ENCODE assay signal across 8 cellular contexts in the genomic region with DNA sequence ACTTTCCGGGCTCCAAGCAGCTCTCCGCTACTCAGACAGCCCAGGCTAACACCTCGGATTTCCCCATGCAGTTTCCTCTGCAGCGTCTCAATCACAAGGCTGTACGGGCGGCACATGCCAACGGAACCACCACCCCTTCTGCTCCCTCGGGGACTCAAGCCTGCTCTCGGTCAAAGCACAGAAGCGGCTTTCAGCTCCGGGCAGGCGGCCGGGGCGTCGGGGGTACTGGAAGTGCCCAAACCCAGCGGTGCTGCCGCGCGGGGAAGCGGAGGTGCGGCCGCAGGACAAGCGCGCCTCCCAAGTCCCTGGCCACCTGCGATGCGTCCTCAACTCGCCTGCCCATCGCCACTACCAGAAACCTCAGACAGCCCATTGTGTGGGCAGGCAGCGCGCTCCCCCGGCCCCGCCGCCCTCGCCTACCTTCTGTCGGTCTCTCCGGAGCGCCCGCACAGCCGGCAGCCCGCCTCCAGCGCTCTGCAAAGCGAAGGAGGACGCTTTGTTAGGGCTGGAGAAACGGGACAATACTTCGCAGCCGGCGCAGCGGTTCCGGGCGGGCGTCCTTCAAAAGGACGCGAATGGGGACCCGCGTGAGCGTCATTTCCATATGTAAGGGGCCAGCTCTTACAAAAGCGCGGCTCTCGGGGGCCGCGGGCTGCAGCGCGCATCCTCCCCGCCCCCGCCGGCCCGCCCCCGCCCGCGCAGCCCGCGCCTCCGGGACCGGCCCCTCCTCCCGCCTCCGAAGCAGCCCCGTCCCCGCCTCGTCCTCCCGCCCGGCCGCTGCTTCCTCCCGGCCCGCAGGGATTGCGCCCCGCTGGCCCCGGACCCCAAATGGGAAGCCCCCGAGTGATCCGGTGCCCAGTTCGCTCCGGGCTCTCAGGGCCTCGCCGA. TPM values are rescaled to one million over a fixed set of nuclear protein-coding genes. Genes with fewer than 3 reads are reported as not detected.
DNase-seq lines count a peak whose midpoint lies in the region; ATAC-seq and TF ChIP-seq lines count a peak whose summit lies in the region.

No MANE protein-coding gene starts in this region.

- H3K9me3 ChIP-seq in CD8-positive, alpha-beta T cell (ENCODE audit: low read length): no peaks in the 10 kb centered on the region
- H3K9me3 ChIP-seq in RWPE2 (ENCODE audit: severe bottlenecking): no peaks in the 10 kb centered on the region

- peaks cover 70% of the 10 kb centered on the region for H3K4me1 Mint-ChIP-seq in CD8-positive, alpha-beta T cell (ENCODE audit: low read depth)
- H3K4me1 Mint-ChIP-seq in glutamatergic neuron (ENCODE audit: low read depth, unreplicated experiment): peaks cover 35% of the 10 kb centered on the region
- H3K4me1 Mint-ChIP-seq in osteocyte (ENCODE audit: unreplicated experiment): peaks cover 28% of the 10 kb centered on the region
- peaks cover 31% of the 10 kb centered on the region for H3K4me1 Mint-ChIP-seq in type B pancreatic cell (ENCODE audit: unreplicated experiment)

- TF ChIP-seq CTCF in CD8-positive, alpha-beta T cell (IDR thresholded peaks at IDR 0.05): no peak
- TF ChIP-seq CTCF in RWPE2 (IDR thresholded peaks at IDR 0.05; ENCODE audit: poor library complexity, severe bottlenecking): no peak
- TF ChIP-seq CTCF in glutamatergic neuron (IDR thresholded peaks at IDR 0.05; ENCODE audit: partially characterized antibody, unreplicated experiment): no peak
- TF ChIP-seq CTCF in osteocyte (IDR thresholded peaks at IDR 0.05): no peak
- no peak for TF ChIP-seq CTCF in type B pancreatic cell (conservative IDR thresholded peaks at IDR 0.05)

- POLR2A ChIA-PET in CD8-positive, alpha-beta T cell (lab: Charles Lee): interaction anchor here (0.8 to 3.7 kb wide), 14 partner anchors 9 to 978 kb away, joined by 3 to 40 read pairs (median 6); no protein-coding TSS in a partner anchor

- peak; percentile 58 for ATAC-seq in CD8-positive, alpha-beta T cell
- ATAC-seq in GM19467 (IDR thresholded peaks at IDR 0.05; ENCODE audit: unreplicated experiment): peak; percentile 27
- peak; percentile 53 for ATAC-seq in RWPE2 (ENCODE audit: low read depth)

- intact Hi-C loops in CD8-positive, alpha-beta T cell (cut with DNase I, micrococcal nuclease): loop anchor here (1.0 to 10.0 kb wide), 10 partner anchors 8 to 1035 kb away; partner anchors contain the start of genes DMAC2L (in 1 of the 2), GNG2 (in 1 of the 2), L2HGDH (in 1 of the 2) and SOS2 (in 1 of the 2)

- peak; percentile 36 to 76 (median 62) for DNase-seq in CD8-positive, alpha-beta T cell
- DNase-seq in HK-2 (ENCODE audit: unreplicated experiment) (peak; percentile 56), RWPE2 (ENCODE audit: low spot score) (peak; percentile 66), glutamatergic neuron (peak; percentile 72), osteocyte (ENCODE audit: extremely low spot score, unreplicated experiment) (peak; percentile 86), type B pancreatic cell (ENCODE audit: extremely low spot score, unreplicated experiment) (peak; percentile 73)
- peak; percentile 67 for DNase-seq in activated naive CD4-positive, alpha-beta T cell treated with Interleukin-2 at 50 U/mL for 16 hours

- H3K27ac Mint-ChIP-seq in CD8-positive, alpha-beta T cell: peak overlapping the region; percentile 94
- peak overlapping the region; percentile 98 for H3K27ac Mint-ChIP-seq in glutamatergic neuron (ENCODE audit: unreplicated experiment)
- H3K27ac Mint-ChIP-seq in osteocyte (ENCODE audit: unreplicated experiment): peak overlapping the region; percentile 86
- peak overlapping the region; percentile 26 for H3K27ac Mint-ChIP-seq in type B pancreatic cell

- H3K27ac ChIP-seq in CD8-positive, alpha-beta T cell (ENCODE audit: low read depth, low read length): peak overlapping the region; percentile 67
- peak overlapping the region; percentile 49 for H3K27ac ChIP-seq in RWPE2 (ENCODE audit: poor library complexity, severe bottlenecking)

- H3K4me3 Mint-ChIP-seq in CD8-positive, alpha-beta T cell: peak overlapping the region; percentile 92
- peak overlapping the region; percentile 99 for H3K4me3 Mint-ChIP-seq in glutamatergic neuron (ENCODE audit: unreplicated experiment)
- peak overlapping the region; percentile 91 for H3K4me3 Mint-ChIP-seq in osteocyte (ENCODE audit: unreplicated experiment)
- H3K4me3 Mint-ChIP-seq in type B pancreatic cell: peak overlapping the region; percentile 88

- CTCF ChIA-PET in CD8-positive, alpha-beta T cell (lab: Charles Lee): interaction anchor here (0.8 to 6.1 kb wide), 17 partner anchors 9 to 287 kb away, joined by 3 to 40 read pairs (median 5); no protein-coding TSS in a partner anchor

- no peaks in the 10 kb centered on the region for H3K27me3 Mint-ChIP-seq in CD8-positive, alpha-beta T cell (ENCODE audit: low read depth)
- peaks cover 14% of the 10 kb centered on the region for H3K27me3 Mint-ChIP-seq in glutamatergic neuron (ENCODE audit: unreplicated experiment)
- no peaks in the 10 kb centered on the region for H3K27me3 Mint-ChIP-seq in osteocyte (ENCODE audit: unreplicated experiment)
- peaks cover 34% of the 10 kb centered on the region for H3K27me3 Mint-ChIP-seq in type B pancreatic cell

- H3K9me3 Mint-ChIP-seq in CD8-positive, alpha-beta T cell: no peaks in the 10 kb centered on the region
- H3K9me3 Mint-ChIP-seq in glutamatergic neuron (ENCODE audit: unreplicated experiment): peaks cover 20% of the 10 kb centered on the region
- no peaks in the 10 kb centered on the region for H3K9me3 Mint-ChIP-seq in osteocyte (ENCODE audit: unreplicated experiment)
- no peaks in the 10 kb centered on the region for H3K9me3 Mint-ChIP-seq in type B pancreatic cell

- H3K36me3 Mint-ChIP-seq in CD8-positive, alpha-beta T cell: peaks cover 38% of the 10 kb centered on the region
- H3K36me3 Mint-ChIP-seq in glutamatergic neuron (ENCODE audit: unreplicated experiment) (no peaks in the 10 kb centered on the region), osteocyte (ENCODE audit: unreplicated experiment) (peaks cover 2% of the 10 kb centered on the region), type B pancreatic cell (no peaks in the 10 kb centered on the region)

- no peaks in the 10 kb centered on the region for H3K36me3 ChIP-seq in CD8-positive, alpha-beta T cell (ENCODE audit: insufficient read depth, low read length)
- no peaks in the 10 kb centered on the region for H3K36me3 ChIP-seq in RWPE2 (ENCODE audit: low read depth)

- H3K4me3 ChIP-seq in CD8-positive, alpha-beta T cell (ENCODE audit: low read depth, low read length): peak overlapping the region; percentile 79
- peak overlapping the region; percentile 99 for H3K4me3 ChIP-seq in RWPE2 (ENCODE audit: severe bottlenecking)

- H3K27me3 ChIP-seq in CD8-positive, alpha-beta T cell (ENCODE audit: insufficient read depth, low read length): no peaks in the 10 kb centered on the region
- no peaks in the 10 kb centered on the region for H3K27me3 ChIP-seq in RWPE2 (ENCODE audit: insufficient read depth, poor library complexity, severe bottlenecking)

- H3K4me1 ChIP-seq in CD8-positive, alpha-beta T cell (ENCODE audit: insufficient read depth, low read length): peaks cover 53% of the 10 kb centered on the region
- peaks cover 4% of the 10 kb centered on the region for H3K4me1 ChIP-seq in RWPE2 (ENCODE audit: insufficient read depth, poor library complexity, severe bottlenecking)

RNA-seq across cellular contexts. Expression of gene NIN, which starts 0.7 kb away (rescaled TPM):
- 100 to 1,000 TPM; 121 to 132 TPM for total RNA-seq in CD8-positive, alpha-beta T cell
- total RNA-seq in glutamatergic neuron (ENCODE audit: unreplicated experiment) (104 TPM), osteocyte (46.3 and 50.2 TPM in 2 replicates), type B pancreatic cell (ENCODE audit: low replicate concordance) (30.1 and 40.5 TPM in 2 replicates)

RNA-seq across cellular contexts. Expression of gene ABHD12B, which starts 41.6 kb away (rescaled TPM):
- not detected for total RNA-seq in CD8-positive, alpha-beta T cell
- total RNA-seq in glutamatergic neuron (ENCODE audit: unreplicated experiment): 0.61 TPM
- not detected in 2 replicates for total RNA-seq in osteocyte
- 0.17 and 0.55 TPM in 2 replicates for total RNA-seq in type B pancreatic cell (ENCODE audit: low replicate concordance)

Comparison
In these comparisons a context has a peak if more than half of its experiments do, and no peak if none do; other contexts are left out.
1. Peak in every context shown above with its lines: DNase-seq, ATAC-seq, H3K4me3 ChIP-seq and H3K27ac ChIP-seq.
2. H3K27ac Mint-ChIP-seq: peak in every context shown above with its lines; median percentile 98 in glutamatergic neuron; 94 in CD8-positive, alpha-beta T cell; 86 in osteocyte; 26 in type B pancreatic cell.